23 cellular contexts compared by ENCODE assay signal in genomic region chr7:6049780-6050179, GRCh38. TPM values are rescaled to one million over a fixed set of nuclear protein-coding genes. Genes with fewer than 3 reads are reported as not detected.
DNase-seq lines count a peak whose midpoint lies in the region; ATAC-seq and TF ChIP-seq lines count a peak whose summit lies in the region.
"Had no signal": no experiment of that assay in that cellular context is flagged by ENCODE, and none has a peak within 500 bp of the region (broad histone marks: within the 10 kb centered on the region; RNA-seq: fewer than 3 reads in every experiment).

No MANE protein-coding gene starts in this region.

- ATAC-seq in Right ventricle myocardium superior (ENCODE audit: poor library complexity) (peak; percentile 71), Right ventricle myocardium inferior (no peak), GM21528 (IDR thresholded peaks at IDR 0.05; ENCODE audit: low FRiP score, unreplicated experiment) (no peak)

- WGBS in hepatocyte (ENCODE audit: low lambda C conversion rate, missing lambda C conversion rate) = 92% methylated on average over 4 of the region's 4 CpGs

- H4K20me1 ChIP-seq in hepatocyte (ENCODE audit: insufficient read depth, poor library complexity, severe bottlenecking) = no peaks in the 10 kb centered on the region

- peaks cover 82% of the 10 kb centered on the region for H3K36me3 ChIP-seq in left ventricle myocardium inferior
- H3K36me3 ChIP-seq in hepatocyte (replicated peaks; ENCODE audit: insufficient read depth, low read depth) = no peaks in the 10 kb centered on the region

- peaks cover 50% of the 10 kb centered on the region for H3K79me2 ChIP-seq in hepatocyte

- DNase-seq in Right ventricle myocardium superior (no peak), Right ventricle myocardium inferior (ENCODE audit: missing footprints) (no peak), left ventricle myocardium inferior (no peak), cardiac septum (ENCODE audit: low spot score) (no peak), hepatocyte (ENCODE audit: low spot score) (no peak)
- DNase-seq: 8988T; ACHN; AML-193; BE2C; CD4-positive, alpha-beta T cell; CD8-positive, alpha-beta memory T cell; DMS 273 treated with DMSO at 0.1 percent for 48 hours; DMS79; EL; GF-D8; GOT3; HFFc6 had no signal

- peaks cover 9% of the 10 kb centered on the region for H3K4me1 ChIP-seq in left ventricle myocardium inferior
- H3K4me1 ChIP-seq in hepatocyte (ENCODE audit: insufficient read depth) = no peaks in the 10 kb centered on the region
- H3K4me1 ChIP-seq: BE2C, HAP-1 had no signal

- no peaks in the 10 kb centered on the region for H3K9me2 ChIP-seq in hepatocyte (replicated peaks; ENCODE audit: insufficient read depth)

- peak overlapping the region; percentile 21 for H3K27ac ChIP-seq in left ventricle myocardium inferior (replicated peaks)
- peak overlapping the region; percentile 79 for H3K27ac ChIP-seq in 22Rv1
- H3K27ac ChIP-seq in hepatocyte = peak overlapping the region; percentile 74
- H3K27ac ChIP-seq: A549; BLaER1 treated with 17β-estradiol and CSF1 and Interleukin-3, amounts not matched to agents 10 nM and 100 nM had no signal

- TF ChIP-seq CTCF in left ventricle myocardium inferior (IDR thresholded peaks at IDR 0.05; ENCODE audit: borderline replicate concordance) (no peak), 22Rv1 (IDR thresholded peaks at IDR 0.05) (no peak), hepatocyte (IDR thresholded peaks at IDR 0.05; ENCODE audit: poor library complexity) (no peak)

- H3K27me3 ChIP-seq in left ventricle myocardium inferior (ENCODE audit: low read depth) = no peaks in the 10 kb centered on the region
- no peaks in the 10 kb centered on the region for H3K27me3 ChIP-seq in hepatocyte
- H3K27me3 ChIP-seq: BE2C; BLaER1 treated with 17β-estradiol and CSF1 and Interleukin-3, amounts not matched to agents 10 nM and 100 nM had no signal

- no peak overlapping the region for H3K4me2 ChIP-seq in hepatocyte
- H3K4me2 ChIP-seq: A549; BLaER1 treated with 17β-estradiol and CSF1 and Interleukin-3, amounts not matched to agents 10 nM and 100 nM had no signal

- no peak overlapping the region for H2AFZ ChIP-seq in hepatocyte

- H3K9me3 ChIP-seq in left ventricle myocardium inferior (replicated peaks) (no peaks in the 10 kb centered on the region), hepatocyte (ENCODE audit: low read depth) (no peaks in the 10 kb centered on the region)
- H3K9me3 ChIP-seq: A549; BE2C; BLaER1 treated with 17β-estradiol and CSF1 and Interleukin-3, amounts not matched to agents 10 nM and 100 nM; HAP-1 had no signal

- no peak overlapping the region for H3K4me3 ChIP-seq in left ventricle myocardium inferior
- no peak overlapping the region for H3K4me3 ChIP-seq in hepatocyte
- H3K4me3 ChIP-seq: A549; BLaER1 treated with 17β-estradiol and CSF1 and Interleukin-3, amounts not matched to agents 10 nM and 100 nM; HAP-1 had no signal

- intact Hi-C loops in Right ventricle myocardium superior (cut with DNase I) = no loop called here
- intact Hi-C loops in Right ventricle myocardium inferior (cut with DNase I) = no loop called here
- intact Hi-C loops in left ventricle myocardium inferior (cut with micrococcal nuclease) = loop anchor here (2.0 kb wide), 1 partner anchor 21 kb away; no protein-coding TSS in a partner anchor
- intact Hi-C loops in cardiac septum (cut with DNase I) = no loop called here

RNA-seq across cellular contexts. Expression of gene EIF2AK1, which starts 9.2 kb away (rescaled TPM):
- total RNA-seq in Right ventricle myocardium superior (55.6 TPM), Right ventricle myocardium inferior (52.8 TPM), left ventricle myocardium inferior (48.4 TPM), cardiac septum (39.6 TPM), hepatocyte (148 and 180 TPM in 2 replicates)
- polyA plus RNA-seq in hepatocyte = 87.3 and 104 TPM in 2 replicates

RNA-seq across cellular contexts. Expression of gene ANKRD61, which starts 18.6 kb away (rescaled TPM):
- total RNA-seq in Right ventricle myocardium superior (not detected), Right ventricle myocardium inferior (not detected), left ventricle myocardium inferior (not detected), cardiac septum (not detected), hepatocyte (not detected in 2 replicates)
- polyA plus RNA-seq in hepatocyte = 0.33 and 0.81 TPM in 2 replicates
- total RNA-seq: CD4-positive, alpha-beta T cell had no signal
- polyA plus RNA-seq: CD14-positive monocyte; CD8-positive, alpha-beta memory T cell had no signal

RNA-seq across cellular contexts. Expression of gene AIMP2, which starts 40.7 kb away (rescaled TPM):
- total RNA-seq in Right ventricle myocardium superior (56.3 TPM), Right ventricle myocardium inferior (56.7 TPM), left ventricle myocardium inferior (49.1 TPM), cardiac septum (42.3 TPM), hepatocyte (55.1 and 55.4 TPM in 2 replicates)
- 52.7 and 57.9 TPM in 2 replicates for polyA plus RNA-seq in hepatocyte

RNA-seq across cellular contexts. Expression of gene PMS2, which starts 40.9 kb away (rescaled TPM):
- 5.2 TPM for total RNA-seq in Right ventricle myocardium superior
- total RNA-seq in Right ventricle myocardium inferior = 6.2 TPM
- total RNA-seq in left ventricle myocardium inferior = 5.6 TPM
- 4.8 TPM for total RNA-seq in cardiac septum
- 13.9 and 15.9 TPM in 2 replicates for total RNA-seq in hepatocyte
- 5.8 and 6.2 TPM in 2 replicates for polyA plus RNA-seq in hepatocyte

RNA-seq across cellular contexts. Expression of gene USP42, which starts 55.0 kb away (rescaled TPM):
- total RNA-seq in Right ventricle myocardium superior = 4.1 TPM
- total RNA-seq in Right ventricle myocardium inferior = 4.4 TPM
- 4.0 TPM for total RNA-seq in left ventricle myocardium inferior
- total RNA-seq in cardiac septum = 5.8 TPM
- total RNA-seq in hepatocyte = 6.0 and 6.5 TPM in 2 replicates
- polyA plus RNA-seq in hepatocyte = 8.0 and 10.0 TPM in 2 replicates

Comparison
In these comparisons a context has a peak if more than half of its experiments do, and no peak if none do; other contexts are left out.
1. H3K27ac ChIP-seq: peak in every context shown above with its lines; median percentile 79 in 22Rv1; 74 in hepatocyte; 21 in left ventricle myocardium inferior.